ENCODE assay signal across 9 cellular contexts in genomic region chr5:95664204-95664786, GRCh38. TPM values are rescaled to one million over a fixed set of nuclear protein-coding genes. Genes with fewer than 3 reads are reported as not detected.
DNase-seq lines count a peak whose midpoint lies in the region; ATAC-seq and TF ChIP-seq lines count a peak whose summit lies in the region.
"Had no signal": no experiment of that assay in that cellular context is flagged by ENCODE, and none has a peak within 500 bp of the region (broad histone marks: within the 10 kb centered on the region; RNA-seq: fewer than 3 reads in every experiment).

No MANE protein-coding gene starts in this region.

- ATAC-seq in PC-3, result peak; percentile 49
- peak; percentile 75 for ATAC-seq in lung (ENCODE audit: insufficient read depth, low FRiP score)
- ATAC-seq in upper lobe of left lung (ENCODE audit: low FRiP score in 2 of 2), result peak in 1 of 2 donors; percentile 66
- no peak for ATAC-seq in GM19324 (IDR thresholded peaks at IDR 0.05; ENCODE audit: low FRiP score, unreplicated experiment)
- ATAC-seq in GM18868 (IDR thresholded peaks at IDR 0.05; ENCODE audit: unreplicated experiment), result no peak
- ATAC-seq: left colon had no signal

- H4K20me1 ChIP-seq in PC-3 (ENCODE audit: low read length), result no peaks in the 10 kb centered on the region

- H3K79me2 ChIP-seq in PC-3 (ENCODE audit: low read length), result no peaks in the 10 kb centered on the region

- no TSS peak for BruUV-seq in PC-3 (replicated peaks; lab: Mats Ljungman, UMichigan)

- no peak overlapping the region for H3K9ac ChIP-seq in PC-3 (ENCODE audit: low read length)

- no peaks in the 10 kb centered on the region for H3F3A ChIP-seq in PC-3 (ENCODE audit: low read length, unreplicated experiment)

- H3K4me1 ChIP-seq in PC-3 (ENCODE audit: insufficient read depth, low read length) (no peaks in the 10 kb centered on the region; the same call in 1 of the 2 replicates), lung (ENCODE audit: control insufficient read depth in 2 of 2, insufficient read depth in 2 of 2, low read length in 2 of 2) (peaks cover 0 to 4% of the 10 kb centered on the region in 2 donors), upper lobe of left lung (peaks cover 0 to 8% (median 4%) of the 10 kb centered on the region in 4 donors)

- no peak overlapping the region for H3K4me3 ChIP-seq in PC-3 (ENCODE audit: low read length)
- no peak overlapping the region for H3K4me3 ChIP-seq in cardiac fibroblast (replicated peaks in 1 of 2; ENCODE audit: low read depth in 2 of 2, low read length in 2 of 2)
- H3K4me3 ChIP-seq in lung, result no peak overlapping the region
- H3K4me3 ChIP-seq in upper lobe of left lung, result no peak overlapping the region

- CTCF ChIA-PET in PC-3 (lab: Charles Lee), result interaction anchor here (1.0 kb wide), 1 partner anchor 116 kb away, joined by 6 read pairs; no protein-coding TSS in a partner anchor

- TF ChIP-seq POLR2A in upper lobe of left lung (IDR thresholded peaks at IDR 0.05), result no peak

- intact Hi-C loops in PC-3 (cut with micrococcal nuclease), result loop anchor here (2.0 kb wide), 4 partner anchors 17 to 183 kb away; partner anchors contain the start of genes RFESD and RHOBTB3

- peak; percentile 31 for DNase-seq in AG20443 (ENCODE audit: low spot score)
- peak; percentile 63 for DNase-seq in PC-3
- peak; percentile 48 to 69 for DNase-seq in cardiac fibroblast (ENCODE audit: low read depth in 2 of 2)
- DNase-seq in lung (ENCODE audit: low spot score), result no peak
- DNase-seq in upper lobe of left lung, result no peak

- no peaks in the 10 kb centered on the region for H3K9me2 ChIP-seq in PC-3 (replicated peaks; ENCODE audit: low read length)

- no peak for TF ChIP-seq EP300 in upper lobe of left lung (IDR thresholded peaks at IDR 0.05)

- H3K36me3 ChIP-seq in PC-3 (ENCODE audit: low read depth, low read length) (no peaks in the 10 kb centered on the region), lung (ENCODE audit: control insufficient read depth in 2 of 2, insufficient read depth in 2 of 2, low read length in 2 of 2) (no peaks in the 10 kb centered on the region), upper lobe of left lung (no peaks in the 10 kb centered on the region)

- H3K27me3 ChIP-seq in PC-3 (ENCODE audit: low read length) (no peaks in the 10 kb centered on the region), lung (ENCODE audit: control insufficient read depth, insufficient read depth) (no peaks in the 10 kb centered on the region), upper lobe of left lung (no peaks in the 10 kb centered on the region)

- H3K9me3 ChIP-seq in PC-3 (ENCODE audit: low read length) (no peaks in the 10 kb centered on the region), lung (ENCODE audit: control insufficient read depth in 2 of 2, insufficient read depth in 1 of 2, low read length in 1 of 2) (no peaks in the 10 kb centered on the region), upper lobe of left lung (no peaks in the 10 kb centered on the region)

- H2AFZ ChIP-seq in PC-3 (ENCODE audit: low read length), result peak overlapping the region; percentile 17; the same call in 1 of the 2 replicates

- POLR2A ChIA-PET in PC-3 (lab: Charles Lee; ENCODE audit: unreplicated experiment), result interaction anchor here (0.7 kb wide), 1 partner anchor 39 kb away, joined by 5 read pairs; no protein-coding TSS in a partner anchor

- H3K4me2 ChIP-seq in PC-3 (ENCODE audit: low read length), result no peak overlapping the region

- H3K27ac ChIP-seq in PC-3 (ENCODE audit: low read length) (no peak overlapping the region), lung (ENCODE audit: low read depth in 1 of 2, low read length in 1 of 2) (no peak overlapping the region), upper lobe of left lung (no peak overlapping the region)

- WGBS in lung, 2 donors, result 13 to 23% methylated on average over 3 of the region's 3 CpGs
- WGBS in upper lobe of left lung, 2 donors, result 8 to 21% methylated on average over 3 of the region's 3 CpGs

- peak; percentile 73 for TF ChIP-seq CTCF in GM12872 (IDR thresholded peaks at IDR 0.05; ENCODE audit: insufficient read depth, low read depth, low read length)
- TF ChIP-seq CTCF in PC-3 (conservative IDR thresholded peaks at IDR 0.05; ENCODE audit: low read depth, low read length), result peak; percentile 93
- peak; percentile 73 for TF ChIP-seq CTCF in cardiac fibroblast (IDR thresholded peaks at IDR 0.05; ENCODE audit: low read depth, low read length)
- peak; percentile 64 for TF ChIP-seq CTCF in lung (IDR thresholded peaks at IDR 0.05; ENCODE audit: control extremely low read depth, extremely low read depth)
- peak; percentile 45 to 76 (median 66) for TF ChIP-seq CTCF in upper lobe of left lung (IDR thresholded peaks at IDR 0.05)

RNA-seq across cellular contexts. Expression of gene RFESD, which starts 17.7 kb away (rescaled TPM):
- total RNA-seq in PC-3 (2014; rRNA removed) (0.36 and 2.4 TPM in 2 replicates), lung (1 to 10 TPM; 3.8 to 6.4 TPM), upper lobe of left lung (1 to 10 TPM; 1.0 to 6.8 (median 1.8) TPM)
- polyA plus RNA-seq in lung, result 1 to 10 TPM; 2.6 to 3.4 TPM

RNA-seq across cellular contexts. Expression of gene SPATA9, which starts 18.5 kb away (rescaled TPM):
- total RNA-seq in PC-3 (2014; rRNA removed), result not detected in 2 replicates
- total RNA-seq in lung, result under 1 TPM in 1 of 2 donors, not detected in 1; 0.40 TPM
- under 1 TPM; 0.31 to 0.77 TPM for polyA plus RNA-seq in lung
- under 1 TPM in 1 of 6 donors, not detected in 5; 0.23 TPM for total RNA-seq in upper lobe of left lung

RNA-seq across cellular contexts. Expression of gene GPR150, which starts 44.4 kb away (rescaled TPM):
- total RNA-seq in PC-3 (2014; rRNA removed) (0.35 TPM in 1 of 2 replicates, not detected in the other), lung (under 1 TPM; 0.28 to 0.34 TPM), upper lobe of left lung (1 to 10 TPM in 1 of 6 donors, under 1 TPM in 2, not detected in 3; 0.30 to 2.0 (median 0.74) TPM)
- under 1 TPM; 0.08 to 0.26 TPM for polyA plus RNA-seq in lung

Comparison
In these comparisons a context has a peak if more than half of its experiments do, and no peak if none do; other contexts are left out.
1. DNase-seq: peak in AG20443 (single experiment), PC-3 (single experiment) and cardiac fibroblast (2 of 2); none in lung (single experiment) and upper lobe of left lung (0 of 2).
2. ATAC-seq: peak in PC-3 (single experiment) and lung (single experiment); none in GM19324 (single experiment) and GM18868 (single experiment).
3. Peak in every context shown above with its lines, with median percentiles within 50 percentile points of each other: CTCF ChIP-seq.